In the genomic region with DNA sequence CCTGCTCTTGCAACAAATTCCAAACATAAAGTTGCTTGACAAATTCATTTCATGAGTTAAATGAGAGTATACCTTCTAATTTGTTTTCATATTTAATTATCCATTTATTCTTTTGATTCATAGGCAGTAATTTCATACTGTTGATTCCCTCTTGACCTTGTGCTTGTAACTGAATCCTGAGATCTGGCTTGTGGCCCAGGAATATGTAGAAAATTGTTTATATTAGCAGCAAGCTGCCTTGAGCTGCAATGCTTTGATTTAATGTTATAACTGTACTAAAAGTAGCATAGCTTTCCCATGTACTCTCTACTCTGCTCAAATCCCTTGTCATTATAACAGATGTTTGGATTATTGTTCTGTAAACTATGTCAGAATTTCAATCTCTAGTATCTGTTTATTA, we compare ENCODE assay signal across 12 cellular contexts.
DNase-seq lines count a peak whose midpoint lies in the region; ATAC-seq lines count a peak whose summit lies in the region.
"Had no signal": no experiment of that assay in that cellular context is flagged by ENCODE, and none has a peak within 500 bp of the region (broad histone marks: within the 10 kb centered on the region; RNA-seq: fewer than 3 reads in every experiment).

No MANE protein-coding gene starts in this region.

- DNase-seq in D341Med (ENCODE audit: low spot score) (peak; percentile 22), NCI-H1092 (lab: John Stamatoyannopoulos, UW) (peak; percentile 37), NCI-H748 (lab: John Stamatoyannopoulos, UW; ENCODE audit: unreplicated experiment) (peak; percentile 81), fibroblast of peridontal ligament (ENCODE audit: extremely low read depth) (peak; percentile 70), SIG-M5 (lab: John Stamatoyannopoulos, UW) (no peak), RKO (ENCODE audit: low spot score) (no peak)
- DNase-seq in stimulated activated CD4-positive, alpha-beta T cell treated with anti-CD3 and anti-CD28 coated beads, Interleukin-12 subunit alpha, Interleukin-12 subunit beta, amount 100 ng/mL, for 4 hours = no peak
- DNase-seq: amygdala; posterior cingulate gyrus; Right ventricle myocardium superior; stimulated activated naive B cell treated with anti-CD40 and anti-IgM and Interleukin-4, amounts not matched to agents 10 μg/mL and 1 μg/mL and 100 μg/mL, for 72 hours had no signal

- no peak for ATAC-seq in HG03439 (IDR thresholded peaks at IDR 0.05; ENCODE audit: unreplicated experiment)
- ATAC-seq: stimulated activated naive B cell treated with anti-CD40 and anti-IgM and Interleukin-4, amounts not matched to agents 10 μg/mL and 1 μg/mL and 100 μg/mL, for 72 hours had no signal

Comparison
In these comparisons a context has a peak if more than half of its experiments do, and no peak if none do; other contexts are left out.
1. DNase-seq: peak in D341Med (single experiment), NCI-H1092 (single experiment), NCI-H748 (single experiment) and fibroblast of peridontal ligament (single experiment); none in SIG-M5 (single experiment), RKO (single experiment) and stimulated activated CD4-positive, alpha-beta T cell treated with anti-CD3 and anti-CD28 coated beads, Interleukin-12 subunit alpha, Interleukin-12 subunit beta, amount 100 ng/mL, for 4 hours (single experiment).